ENCODE assay signal across 1 cellular context in genomic region chr19:49340069-49340864, GRCh38.
TF ChIP-seq lines count a peak whose summit lies in the region.

No MANE protein-coding gene starts in this region.

TF ChIP-seq in HEK293, 187 proteins besides CTCF, POLR2A, EP300 and RAD21 (continued from another document and continues in another):
- no peak for TF ChIP-seq ZNF670 (tag by site-specific recombination; IDR thresholded peaks at IDR 0.05; ENCODE audit: low read depth)
- peak; percentile 61; the same call in 1 of the 2 replicates for TF ChIP-seq SP7 (tag by site-specific recombination; IDR thresholded peaks at IDR 0.05)
- TF ChIP-seq EGR2 (tag by site-specific recombination; IDR thresholded peaks at IDR 0.05; ENCODE audit: low read depth), result peak; percentile 83
- no peak for TF ChIP-seq ZNF791 (tag by site-specific recombination; IDR thresholded peaks at IDR 0.05)
- peak; percentile 66 for TF ChIP-seq PRDM10 (tag by site-specific recombination; IDR thresholded peaks at IDR 0.05)
- no peak for TF ChIP-seq TSHZ1 (tag by site-specific recombination; IDR thresholded peaks at IDR 0.05; ENCODE audit: borderline replicate concordance)
- no peak for TF ChIP-seq HOXC10 (CRISPR knock-in tag; IDR thresholded peaks at IDR 0.05)
- no peak for TF ChIP-seq ZNF610 (tag by site-specific recombination; IDR thresholded peaks at IDR 0.05; ENCODE audit: borderline replicate concordance)
- no peak for TF ChIP-seq PRDM4 (tag by site-specific recombination; IDR thresholded peaks at IDR 0.05)
- TF ChIP-seq ZNF792 (tag by site-specific recombination; IDR thresholded peaks at IDR 0.05), result no peak
- TF ChIP-seq ZNF248 (tag by site-specific recombination; IDR thresholded peaks at IDR 0.05), result no peak
- no peak for TF ChIP-seq ZNF623 (tag by site-specific recombination; IDR thresholded peaks at IDR 0.05)
- TF ChIP-seq ZNF266 (tag by site-specific recombination; IDR thresholded peaks at IDR 0.05; ENCODE audit: low read depth), result no peak
- TF ChIP-seq ZBTB49 (tag by site-specific recombination; IDR thresholded peaks at IDR 0.05; ENCODE audit: low read depth), result no peak
- TF ChIP-seq TCF7L2 (IDR thresholded peaks at IDR 0.05; ENCODE audit: borderline replicate concordance, low read depth, low read length), result no peak
- TF ChIP-seq ZNF518A (tag by site-specific recombination; conservative IDR thresholded peaks at IDR 0.05; ENCODE audit: low read depth), result no peak
- no peak for TF ChIP-seq GLI2 (tag by site-specific recombination; IDR thresholded peaks at IDR 0.05; ENCODE audit: borderline replicate concordance, low read depth)
- TF ChIP-seq ZNF654 (tag by site-specific recombination; IDR thresholded peaks at IDR 0.05; ENCODE audit: low read depth), result no peak
- TF ChIP-seq ZNF274 (IDR thresholded peaks at IDR 0.05; ENCODE audit: low read length), result no peak
- TF ChIP-seq ZNF274 (tag by site-specific recombination; IDR thresholded peaks at IDR 0.05; ENCODE audit: borderline replicate concordance), result no peak
- no peak for TF ChIP-seq ATF2 (tag by site-specific recombination; IDR thresholded peaks at IDR 0.05; ENCODE audit: low read depth)
- no peak for TF ChIP-seq ZNF449 (tag by site-specific recombination; IDR thresholded peaks at IDR 0.05)
- no peak for TF ChIP-seq ZNF501 (tag by site-specific recombination; IDR thresholded peaks at IDR 0.05)
- TF ChIP-seq ZNF560 (tag by site-specific recombination; IDR thresholded peaks at IDR 0.05; ENCODE audit: borderline replicate concordance), result no peak
- no peak for TF ChIP-seq ZNF514 (tag by site-specific recombination; IDR thresholded peaks at IDR 0.05)
- TF ChIP-seq ZNF529 (tag by site-specific recombination; IDR thresholded peaks at IDR 0.05; ENCODE audit: insufficient replicate concordance), result no peak
- TF ChIP-seq ZNF677 (tag by site-specific recombination; IDR thresholded peaks at IDR 0.05), result no peak
- TF ChIP-seq ZNF433 (tag by site-specific recombination; IDR thresholded peaks at IDR 0.05; ENCODE audit: low read depth), result no peak
- TF ChIP-seq ZNF37A (tag by site-specific recombination; IDR thresholded peaks at IDR 0.05), result no peak
- no peak for TF ChIP-seq ZNF2 (tag by site-specific recombination; IDR thresholded peaks at IDR 0.05)
- no peak for TF ChIP-seq AEBP2 (tag by site-specific recombination; IDR thresholded peaks at IDR 0.05; ENCODE audit: borderline replicate concordance)
- no peak for TF ChIP-seq ZNF18 (tag by site-specific recombination; IDR thresholded peaks at IDR 0.05)
- TF ChIP-seq GFI1B (tag by site-specific recombination; IDR thresholded peaks at IDR 0.05), result no peak
